1 cellular context compared by ENCODE assay signal in genomic region chr1:32816676-32817158, GRCh38.
TF ChIP-seq lines count a peak whose summit lies in the region.

No MANE protein-coding gene starts in this region.

TF ChIP-seq in IMR-90, 13 proteins besides CTCF, POLR2A, EP300 and RAD21:
- TF ChIP-seq MAZ (IDR thresholded peaks at IDR 0.05; ENCODE audit: borderline replicate concordance, low read depth, low read length) = no peak
- no peak for TF ChIP-seq NFE2L2 (IDR thresholded peaks at IDR 0.05; ENCODE audit: low read depth, low read length)
- TF ChIP-seq USF2 (IDR thresholded peaks at IDR 0.05; ENCODE audit: low read depth, low read length) = no peak
